ENCODE assay signal across 27 cellular contexts in genomic region chr10:43043342-43043772, GRCh38. TPM values are rescaled to one million over a fixed set of nuclear protein-coding genes. Genes with fewer than 3 reads are reported as not detected.
A peak's percentile ranks its signal among the peaks of the same experiment; 100 is the strongest.
DNase-seq lines count a peak whose midpoint lies in the region; ATAC-seq, FAIRE-seq and TF ChIP-seq lines count a peak whose summit lies in the region.
"Had no signal": no experiment of that assay in that cellular context is flagged by ENCODE, and none has a peak within 500 bp of the region (broad histone marks: within the 10 kb centered on the region; RNA-seq: fewer than 3 reads in every experiment).

No MANE protein-coding gene starts in this region.

- H3K27me3 ChIP-seq in NT2/D1 (ENCODE audit: insufficient read depth, insufficient read length) = no peaks in the 10 kb centered on the region
- H3K27me3 ChIP-seq in ovary = no peaks in the 10 kb centered on the region
- H3K27me3 ChIP-seq: gastrocnemius medialis, Peyer's patch had no signal

- FAIRE-seq in D721Med (lab: Jason Lieb, UNC) = no peak
- FAIRE-seq: endothelial cell of umbilical vein, GM18507 had no signal

- WGBS in ovary, 3 donors = 78 to 85% (median 82%) methylated on average over 9 of the region's 9 CpGs

- intact Hi-C loops in ovary (cut with DNase I) = no loop called here

- no peak for TF ChIP-seq EP300 in ovary (IDR thresholded peaks at IDR 0.05)

- no peaks in the 10 kb centered on the region for H3K9me3 ChIP-seq in NT2/D1 (ENCODE audit: insufficient read depth, low read length)
- no peaks in the 10 kb centered on the region for H3K9me3 ChIP-seq in ovary
- H3K9me3 ChIP-seq: gastrocnemius medialis, Peyer's patch had no signal

- no peak for ATAC-seq in left lobe of liver
- ATAC-seq in GM21423 (IDR thresholded peaks at IDR 0.05; ENCODE audit: unreplicated experiment) = no peak
- ATAC-seq: CD8-positive, alpha-beta T cell; gastrocnemius medialis; stimulated activated naive B cell treated with anti-CD40 and anti-IgM and Interleukin-4, amounts not matched to agents 10 μg/mL and 1 μg/mL and 100 μg/mL, for 72 hours had no signal

- TF ChIP-seq POLR2A in ovary (IDR thresholded peaks at IDR 0.05) = no peak

- peaks cover 20% of the 10 kb centered on the region for H3K4me1 ChIP-seq in NT2/D1 (ENCODE audit: insufficient read depth, insufficient read length)
- H3K4me1 ChIP-seq in ovary (ENCODE audit: insufficient read depth) = no peaks in the 10 kb centered on the region
- H3K4me1 ChIP-seq: gastrocnemius medialis had no signal

- H3K4me3 ChIP-seq in NT2/D1 (ENCODE audit: insufficient read length, low read depth) (no peak overlapping the region), ovary (no peak overlapping the region)
- H3K4me3 ChIP-seq: gastrocnemius medialis, Peyer's patch had no signal

- in situ Hi-C loops in ACHN (cut with HindIII; ENCODE audit: low pct_ligation_motif_present, low pct_unique_long_range_greater_than_20kb, low sequenced_read_pairs) = no loop called here

- peak overlapping the region; percentile 10 for H3K9ac ChIP-seq in NT2/D1 (ENCODE audit: insufficient read length, low read depth)

- H3K27ac ChIP-seq in ovary = no peak overlapping the region
- H3K27ac ChIP-seq: gastrocnemius medialis, Peyer's patch had no signal

- peak; percentile 4 for DNase-seq in activated CD4-positive, alpha-beta T cell treated with anti-CD3 and anti-CD28 coated beads for 1 hour
- no peak for DNase-seq in activated CD4-positive, alpha-beta T cell treated with anti-CD3 and anti-CD28 coated beads, Interleukin-2, amount 50 U/mL, for 1 hour
- DNase-seq in NT2/D1 (ENCODE audit: low read depth, low spot score) = no peak
- peak; percentile 32 for DNase-seq in left lobe of liver (ENCODE audit: low spot score)
- DNase-seq in ovary = peak in 3 of 5 donors; percentile 6 to 8 (median 6)
- no peak for DNase-seq in D721Med (ENCODE audit: insufficient read length, low spot score)
- no peak for DNase-seq in ACHN
- DNase-seq: activated CD4-positive, alpha-beta T cell treated with anti-CD3 and anti-CD28 coated beads, Interleukin-2, amount 10 ng/mL, durations not matched to agents 7 days and 5 days; activated naive CD4-positive, alpha-beta T cell treated with anti-CD3 and anti-CD28 coated beads, Interleukin-2, amount 10 ng/mL, durations not matched to agents 7 days and 5 days; amniotic stem cell; EL; GOT3; IMR-90; NCI-H1436 treated with DMSO at 0.1 percent for 48 hours; NCI-H2081 treated with DMSO at 0.1 percent for 48 hours; SIG-M5; stimulated activated naive B cell treated with anti-CD40 and anti-IgM and Interleukin-4, amounts not matched to agents 10 μg/mL and 1 μg/mL and 100 μg/mL, for 72 hours; substantia nigra; SW 1271; trophoblast cell had no signal

- TF ChIP-seq CTCF in ovary (IDR thresholded peaks at IDR 0.05) (no peak), D721Med (IDR thresholded peaks at IDR 0.05; ENCODE audit: insufficient read depth, missing control alignments) (no peak)

- no peaks in the 10 kb centered on the region for H3K36me3 ChIP-seq in NT2/D1 (ENCODE audit: insufficient read depth, insufficient read length, low read length)
- no peaks in the 10 kb centered on the region for H3K36me3 ChIP-seq in ovary
- H3K36me3 ChIP-seq: gastrocnemius medialis, Peyer's patch had no signal

RNA-seq across cellular contexts. Expression of gene RET, which starts 33.5 kb away (rescaled TPM):
- total RNA-seq in left lobe of liver (1.1 TPM), ovary (1 to 10 TPM in 2 of 7 donors, under 1 TPM in 5; 0.12 to 1.6 (median 0.92) TPM)
- polyA plus RNA-seq in ovary = under 1 TPM; 0.38 to 0.75 TPM
- total RNA-seq: CD8-positive, alpha-beta T cell; LHCN-M2 had no signal

Comparison
In these comparisons a context has a peak if more than half of its experiments do, and no peak if none do; other contexts are left out.
1. DNase-seq: peak in activated CD4-positive, alpha-beta T cell treated with anti-CD3 and anti-CD28 coated beads for 1 hour (single experiment), left lobe of liver (single experiment) and ovary (3 of 5); none in activated CD4-positive, alpha-beta T cell treated with anti-CD3 and anti-CD28 coated beads, Interleukin-2, amount 50 U/mL, for 1 hour (single experiment), NT2/D1 (single experiment), D721Med (single experiment) and ACHN (single experiment).